18 cellular contexts compared by ENCODE assay signal in genomic region chr3:134897391-134898131, GRCh38.
DNase-seq lines count a peak whose midpoint lies in the region; ATAC-seq and TF ChIP-seq lines count a peak whose summit lies in the region.
"Had no signal": no experiment of that assay in that cellular context is flagged by ENCODE, and none has a peak within 500 bp of the region (broad histone marks: within the 10 kb centered on the region; RNA-seq: fewer than 3 reads in every experiment).

No MANE protein-coding gene starts in this region.

- TF ChIP-seq CTCF in WERI-Rb-1 (IDR thresholded peaks at IDR 0.05; ENCODE audit: low read depth, low read length) = no peak
- no peak for TF ChIP-seq CTCF in psoas muscle (IDR thresholded peaks at IDR 0.05)

- no peak overlapping the region for H3K27ac Mint-ChIP-seq in activated naive CD4-positive, alpha-beta T cell treated with anti-CD3 and anti-CD28 coated beads, Interleukin-2, amount 50 U/mL, for 72 hours
- H3K27ac Mint-ChIP-seq: CD8-positive, alpha-beta T cell; H9; T-cell had no signal

- H3K36me3 Mint-ChIP-seq in activated naive CD4-positive, alpha-beta T cell treated with anti-CD3 and anti-CD28 coated beads, Interleukin-2, amount 50 U/mL, for 72 hours = no peaks in the 10 kb centered on the region
- H3K36me3 Mint-ChIP-seq: CD8-positive, alpha-beta T cell; T-cell had no signal

- H3K4me3 ChIP-seq in WERI-Rb-1 (ENCODE audit: low read depth, low read length) (no peak overlapping the region), psoas muscle (no peak overlapping the region)

- H3K9me3 Mint-ChIP-seq in activated naive CD4-positive, alpha-beta T cell treated with anti-CD3 and anti-CD28 coated beads, Interleukin-2, amount 50 U/mL, for 72 hours = no peaks in the 10 kb centered on the region
- H3K9me3 Mint-ChIP-seq: CD8-positive, alpha-beta T cell; H9; T-cell had no signal

- DNase-seq in DMS 273 (lab: John Stamatoyannopoulos, UW; ENCODE audit: unreplicated experiment) (peak; percentile 45), DMS 273 treated with DMSO at 0.1 percent for 48 hours (lab: John Stamatoyannopoulos, UW) (no peak), NCI-H146 (lab: John Stamatoyannopoulos, UW) (peak; percentile 65), WERI-Rb-1 (peak; percentile 25), psoas muscle (no peak), NCI-H526 treated with DMSO at 0.1 percent for 48 hours (lab: John Stamatoyannopoulos, UW) (no peak), midbrain (lab: John Stamatoyannopoulos, UW) (no peak)
- no peak for DNase-seq in activated naive CD4-positive, alpha-beta T cell treated with anti-CD3 and anti-CD28 coated beads, Interleukin-2, amount 50 U/mL, for 72 hours (ENCODE audit: low spot score in 2 of 2)
- DNase-seq: ACHN; C1 segment of cervical spinal cord; CD8-positive, alpha-beta T cell; EL; H9; MM.1S; NCI-H524; T-cell had no signal

- H3K27ac ChIP-seq in WERI-Rb-1 = no peak overlapping the region
- H3K27ac ChIP-seq in psoas muscle = no peak overlapping the region
- H3K27ac ChIP-seq: 22Rv1 had no signal

- H3K9me3 ChIP-seq in WERI-Rb-1 (ENCODE audit: severe bottlenecking) (no peaks in the 10 kb centered on the region), psoas muscle (no peaks in the 10 kb centered on the region)

- H3K36me3 ChIP-seq in WERI-Rb-1 = no peaks in the 10 kb centered on the region
- H3K36me3 ChIP-seq in psoas muscle (ENCODE audit: insufficient read depth in 1 of 2, low read depth in 1 of 2) = no peaks in the 10 kb centered on the region

- peak; percentile 33 to 68 (median 56) for ATAC-seq in psoas muscle
- ATAC-seq in activated naive CD4-positive, alpha-beta T cell treated with anti-CD3 and anti-CD28 coated beads, Interleukin-2, amount 50 U/mL, for 72 hours = no peak
- ATAC-seq: CD8-positive, alpha-beta T cell; Panc1; T-cell had no signal

- 81 to 83% (median 82%) methylated on average over 10 of the region's 10 CpGs for WGBS in psoas muscle, 3 donors

- intact Hi-C loops in psoas muscle (cut with DNase I) = loop anchor here in 1 of 2 donors (5.0 kb wide), 1 partner anchor 100 kb away; the partner anchor contains the start of gene EPHB1

- no peaks in the 10 kb centered on the region for H3K27me3 ChIP-seq in WERI-Rb-1 (ENCODE audit: insufficient read depth, low read depth, severe bottlenecking)
- no peaks in the 10 kb centered on the region for H3K27me3 ChIP-seq in psoas muscle (ENCODE audit: insufficient read depth in 3 of 3, low read length in 2 of 3)

- peaks cover 14% of the 10 kb centered on the region for H3K4me1 ChIP-seq in psoas muscle

Comparison
In these comparisons a context has a peak if more than half of its experiments do, and no peak if none do; other contexts are left out.
1. DNase-seq: peak in DMS 273 (single experiment), NCI-H146 (single experiment) and WERI-Rb-1 (single experiment); none in DMS 273 treated with DMSO at 0.1 percent for 48 hours (single experiment), psoas muscle (0 of 2), activated naive CD4-positive, alpha-beta T cell treated with anti-CD3 and anti-CD28 coated beads, Interleukin-2, amount 50 U/mL, for 72 hours (0 of 2), NCI-H526 treated with DMSO at 0.1 percent for 48 hours (single experiment) and midbrain (single experiment).
2. ATAC-seq: peak in psoas muscle (4 of 4); none in activated naive CD4-positive, alpha-beta T cell treated with anti-CD3 and anti-CD28 coated beads, Interleukin-2, amount 50 U/mL, for 72 hours (0 of 2).